8 cellular contexts compared by ENCODE assay signal in genomic region chr12:95215925-95216324, GRCh38. TPM values are rescaled to one million over a fixed set of nuclear protein-coding genes. Genes with fewer than 3 reads are reported as not detected.
DNase-seq lines count a peak whose midpoint lies in the region; ATAC-seq and TF ChIP-seq lines count a peak whose summit lies in the region.

No MANE protein-coding gene starts in this region.

- no peak for ATAC-seq in activated B cell treated with CpG ODN at 0.5 μM for 24 hours (ENCODE audit: low read depth)
- no peak for ATAC-seq in GM19463 (IDR thresholded peaks at IDR 0.05; ENCODE audit: unreplicated experiment)
- ATAC-seq in sciatic nerve: no peak

- TF ChIP-seq CTCF in activated B cell treated with CpG ODN at 0.5 μM for 24 hours (IDR thresholded peaks at IDR 0.05) (no peak), tibial artery (IDR thresholded peaks at IDR 0.05) (no peak)

- no peak for DNase-seq in CD4-positive, alpha-beta memory T cell
- DNase-seq in activated B cell treated with CpG ODN at 0.5 μM for 24 hours (no peak), iPS-NIHi11 (ENCODE audit: low spot score) (peak; percentile 47), tibial artery (no peak), sciatic nerve (ENCODE audit: low spot score) (no peak)
- no peak for DNase-seq in stimulated activated CD4-positive, alpha-beta T cell treated with anti-CD3 and anti-CD28 coated beads, Interleukin-15, amount 100 ng/mL, for 24 hours

- peak overlapping the region; percentile 92 for H3K9ac ChIP-seq in HUES48 (ENCODE audit: low read depth, low read length)

- CTCF ChIA-PET in CD4-positive, alpha-beta memory T cell (lab: Charles Lee; ENCODE audit: partially characterized antibody): interaction anchor here (0.6 to 2.3 kb wide), 6 partner anchors 10 to 1750 kb away, joined by 3 to 14 read pairs (median 4); partner anchors contain the start of genes METAP2 and NR2C1
- CTCF ChIA-PET in activated B cell treated with CpG ODN at 0.5 μM for 24 hours (lab: Charles Lee): interaction anchor here (1.3 kb wide), 1 partner anchor 317 kb away, joined by 3 read pairs; no protein-coding TSS in a partner anchor

- H3K36me3 Mint-ChIP-seq in CD4-positive, alpha-beta memory T cell: peaks cover 0 to 6% of the 10 kb centered on the region in 2 donors
- H3K36me3 Mint-ChIP-seq in activated B cell treated with CpG ODN at 0.5 μM for 24 hours (ENCODE audit: low read depth): peaks cover 11% of the 10 kb centered on the region

- H3K27me3 Mint-ChIP-seq in CD4-positive, alpha-beta memory T cell: peaks cover 0 to 3% of the 10 kb centered on the region in 2 donors
- H3K27me3 Mint-ChIP-seq in activated B cell treated with CpG ODN at 0.5 μM for 24 hours: no peaks in the 10 kb centered on the region

- POLR2A ChIA-PET in CD4-positive, alpha-beta memory T cell (lab: Charles Lee; ENCODE audit: partially characterized antibody): no interaction called here
- POLR2A ChIA-PET in activated B cell treated with CpG ODN at 0.5 μM for 24 hours (lab: Charles Lee): interaction anchor here (1.4 to 3.3 kb wide), 3 partner anchors 14 to 258 kb away, joined by 3 to 26 read pairs (median 4); partner anchors contain the start of gene METAP2

- H3K4me3 Mint-ChIP-seq in CD4-positive, alpha-beta memory T cell: peak overlapping the region in 6 of 8 donors; percentile 53 to 100 (median 96)
- peak overlapping the region; percentile 96 for H3K4me3 Mint-ChIP-seq in activated B cell treated with CpG ODN at 0.5 μM for 24 hours

- H3K27ac Mint-ChIP-seq in CD4-positive, alpha-beta memory T cell: peak overlapping the region in 1 of 7 donors; percentile 92
- no peak overlapping the region for H3K27ac Mint-ChIP-seq in activated B cell treated with CpG ODN at 0.5 μM for 24 hours

- peaks cover 17 to 38% (median 27%) of the 10 kb centered on the region in 4 donors for H3K4me1 Mint-ChIP-seq in CD4-positive, alpha-beta memory T cell
- peaks cover 36% of the 10 kb centered on the region for H3K4me1 Mint-ChIP-seq in activated B cell treated with CpG ODN at 0.5 μM for 24 hours

- H3K9me3 Mint-ChIP-seq in CD4-positive, alpha-beta memory T cell: no peaks in the 10 kb centered on the region
- no peaks in the 10 kb centered on the region for H3K9me3 Mint-ChIP-seq in activated B cell treated with CpG ODN at 0.5 μM for 24 hours

- H3K9me3 ChIP-seq in CD4-positive, alpha-beta memory T cell (ENCODE audit: control insufficient read depth in 1 of 2, low read length in 2 of 2): no peaks in the 10 kb centered on the region
- H3K9me3 ChIP-seq in HUES48 (ENCODE audit: control insufficient read depth, insufficient read depth, low read length) (no peaks in the 10 kb centered on the region), tibial artery (no peaks in the 10 kb centered on the region)

- H3K4me3 ChIP-seq in CD4-positive, alpha-beta memory T cell (ENCODE audit: low read length in 2 of 2): no peak overlapping the region
- peak overlapping the region; percentile 99 for H3K4me3 ChIP-seq in HUES48 (ENCODE audit: low read depth, low read length)
- peak overlapping the region; percentile 70 to 97 for H3K4me3 ChIP-seq in tibial artery

- H3K4me1 ChIP-seq in CD4-positive, alpha-beta memory T cell (ENCODE audit: insufficient read depth, low read length): peaks cover 33% of the 10 kb centered on the region
- H3K4me1 ChIP-seq in HUES48 (ENCODE audit: control insufficient read depth, insufficient read depth, low read length) (peaks cover 32% of the 10 kb centered on the region), tibial artery (peaks cover 0 to 32% (median 6%) of the 10 kb centered on the region in 4 donors)

- H3K36me3 ChIP-seq in CD4-positive, alpha-beta memory T cell (ENCODE audit: insufficient read depth, low read length): no peaks in the 10 kb centered on the region
- H3K36me3 ChIP-seq in HUES48 (ENCODE audit: control insufficient read depth, insufficient read depth, low read length) (0 out of 2 replicates have a peak, but pooled peaks cover 4% of the 10 kb centered on the region), tibial artery (no peaks in the 10 kb centered on the region)

- H3K27me3 ChIP-seq in CD4-positive, alpha-beta memory T cell (ENCODE audit: insufficient read depth, low read length): no peaks in the 10 kb centered on the region
- no peaks in the 10 kb centered on the region for H3K27me3 ChIP-seq in HUES48 (ENCODE audit: control insufficient read depth, insufficient read depth, low read length)
- no peaks in the 10 kb centered on the region for H3K27me3 ChIP-seq in tibial artery

- no peak overlapping the region for H3K27ac ChIP-seq in CD4-positive, alpha-beta memory T cell (ENCODE audit: low read depth, low read length)
- H3K27ac ChIP-seq in HUES48 (ENCODE audit: low read depth, low read length) (peak overlapping the region; percentile 99), tibial artery (no peak overlapping the region)

- intact Hi-C loops in CD4-positive, alpha-beta memory T cell (cut with micrococcal nuclease): loop anchor here (2.0 to 10.0 kb wide), 9 partner anchors 331 to 1774 kb away; partner anchors contain the start of genes AMDHD1, CCDC38, CEP83 and ELK3
- intact Hi-C loops in activated B cell treated with CpG ODN at 0.5 μM for 24 hours (cut with micrococcal nuclease): loop anchor here (2.0 to 10.0 kb wide), 12 partner anchors 319 to 1774 kb away; partner anchors contain the start of genes CDK17, CRADD, MRPL42 and NEDD1
- intact Hi-C loops in tibial artery (cut with DNase I; ENCODE audit: low total_unique reads): loop anchor here (2.0 to 10.0 kb wide), 2 partner anchors 119 to 143 kb away; partner anchors contain the start of gene NR2C1
- intact Hi-C loops in sciatic nerve (cut with DNase I): no loop called here

RNA-seq across cellular contexts. Expression of gene FGD6, which starts 1.3 kb away (rescaled TPM):
- under 1 TPM; 0.69 to 0.70 TPM for total RNA-seq in CD4-positive, alpha-beta memory T cell
- under 1 TPM in 1 of 2 donors, not detected in 1; 0.16 TPM for polyA plus RNA-seq in CD4-positive, alpha-beta memory T cell
- 3.7 and 5.4 TPM in 2 replicates for total RNA-seq in activated B cell treated with CpG ODN at 0.5 μM for 24 hours
- 22.2 TPM for total RNA-seq in sciatic nerve

RNA-seq across cellular contexts. Expression of gene VEZT, which starts 1.7 kb away (rescaled TPM):
- total RNA-seq in CD4-positive, alpha-beta memory T cell: 10 to 100 TPM; 43.9 to 49.4 TPM
- 10 to 100 TPM; 22.3 to 25.9 TPM for polyA plus RNA-seq in CD4-positive, alpha-beta memory T cell
- total RNA-seq in activated B cell treated with CpG ODN at 0.5 μM for 24 hours: 47.2 and 58.7 TPM in 2 replicates
- total RNA-seq in sciatic nerve: 71.6 TPM

Comparison
In these comparisons a context has a peak if more than half of its experiments do, and no peak if none do; other contexts are left out.
1. H3K4me3 ChIP-seq: peak in HUES48 (single experiment) and tibial artery (2 of 2); none in CD4-positive, alpha-beta memory T cell (0 of 2).